In the genomic region with DNA sequence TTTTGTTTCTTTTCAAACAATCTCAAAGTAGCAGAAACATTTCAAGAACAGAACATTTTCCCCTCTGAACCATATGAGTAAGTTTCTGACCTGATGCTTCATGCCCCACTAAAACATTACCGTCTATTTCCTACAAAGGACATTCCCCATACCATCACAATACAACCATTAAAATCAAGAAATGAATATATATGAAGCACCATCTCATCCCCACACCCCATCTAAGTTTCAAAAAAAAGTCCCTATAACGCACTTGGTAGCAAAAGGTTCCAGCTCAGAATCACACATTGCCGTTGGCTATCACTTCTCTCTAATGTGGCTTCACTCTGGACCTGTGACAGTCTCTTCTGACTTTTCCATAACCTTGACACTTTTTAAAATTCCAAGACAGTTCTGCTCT, we compare ENCODE assay signal across 1 cellular context.
TF ChIP-seq lines count a peak whose summit lies in the region.

No MANE protein-coding gene starts in this region.

TF ChIP-seq in GM12878, 131 proteins besides CTCF, POLR2A, EP300 and RAD21 (continued from another document and continues in another):
- TF ChIP-seq, protein P1, sequence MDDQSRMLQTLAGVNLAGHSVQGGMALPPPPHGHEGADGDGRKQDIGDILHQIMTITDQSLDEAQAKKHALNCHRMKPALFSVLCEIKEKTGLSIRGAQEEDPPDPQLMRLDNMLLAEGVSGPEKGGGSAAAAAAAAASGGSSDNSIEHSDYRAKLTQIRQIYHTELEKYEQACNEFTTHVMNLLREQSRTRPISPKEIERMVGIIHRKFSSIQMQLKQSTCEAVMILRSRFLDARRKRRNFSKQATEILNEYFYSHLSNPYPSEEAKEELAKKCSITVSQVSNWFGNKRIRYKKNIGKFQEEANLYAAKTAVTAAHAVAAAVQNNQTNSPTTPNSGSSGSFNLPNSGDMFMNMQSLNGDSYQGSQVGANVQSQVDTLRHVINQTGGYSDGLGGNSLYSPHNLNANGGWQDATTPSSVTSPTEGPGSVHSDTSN (IDR thresholded peaks at IDR 0.05; ENCODE audit: insufficient replicate concordance, low read depth, low read length): no peak
- TF ChIP-seq SIN3A (IDR thresholded peaks at IDR 0.05; ENCODE audit: low read depth, low read length) (no peak), MEF2A (IDR thresholded peaks at IDR 0.05; ENCODE audit: insufficient read depth, low read depth, low read length) (no peak), MTA2 (IDR thresholded peaks at IDR 0.05; ENCODE audit: low read depth) (no peak), CBX3 (IDR thresholded peaks at IDR 0.05; ENCODE audit: borderline replicate concordance, low read depth) (no peak), ASH2L (IDR thresholded peaks at IDR 0.05; ENCODE audit: borderline replicate concordance, low read depth) (no peak), CHD2 (IDR thresholded peaks at IDR 0.05; ENCODE audit: borderline replicate concordance, low read depth, low read length) (no peak), SREBF2 (IDR thresholded peaks at IDR 0.05; ENCODE audit: low read length) (no peak), MYB (IDR thresholded peaks at IDR 0.05; ENCODE audit: borderline replicate concordance, low read depth, low read length) (no peak), POLR2AphosphoS2 (IDR thresholded peaks at IDR 0.05; ENCODE audit: low read depth, low read length) (no peak), SPI1 (IDR thresholded peaks at IDR 0.05; ENCODE audit: borderline replicate concordance, insufficient read depth, low read depth, low read length) (no peak), PAX8 (IDR thresholded peaks at IDR 0.05) (no peak), CHD4 (IDR thresholded peaks at IDR 0.05) (no peak), KAT2A (conservative IDR thresholded peaks at IDR 0.05; ENCODE audit: control insufficient read depth, low read depth, low read length) (no peak), RELA (IDR thresholded peaks at IDR 0.05; ENCODE audit: borderline replicate concordance, partially characterized antibody) (no peak), NR2F1 (conservative IDR thresholded peaks at IDR 0.05) (no peak), ATF7 (IDR thresholded peaks at IDR 0.05; ENCODE audit: low read depth) (no peak), SMARCA5 (IDR thresholded peaks at IDR 0.05) (no peak), STAT3 (IDR thresholded peaks at IDR 0.05; ENCODE audit: low read depth, low read length) (no peak), RUNX3 (IDR thresholded peaks at IDR 0.05; ENCODE audit: low read length) (peak; percentile 27; the same call in 1 of the 2 replicates), RB1 (IDR thresholded peaks at IDR 0.05; ENCODE audit: borderline replicate concordance) (no peak), CUX1 (IDR thresholded peaks at IDR 0.05; ENCODE audit: insufficient replicate concordance, low read depth, low read length) (no peak), CREM (IDR thresholded peaks at IDR 0.05; ENCODE audit: low read depth) (peak; percentile 36; the same call in 1 of the 2 replicates), HCFC1 (IDR thresholded peaks at IDR 0.05; ENCODE audit: low read length) (no peak), ETV6 (conservative IDR thresholded peaks at IDR 0.05 in 1 of 2, IDR thresholded peaks at IDR 0.05 in 1 of 2; ENCODE audit: borderline replicate concordance in 1 of 2, low read depth in 1 of 2) (peak in 1 of 2 experiments; percentile 51; a peak in 1 of 4 replicates), TAF1 (IDR thresholded peaks at IDR 0.05; ENCODE audit: borderline replicate concordance, low read depth, low read length) (no peak), HDAC2 (IDR thresholded peaks at IDR 0.05) (no peak), NFIC (IDR thresholded peaks at IDR 0.05; ENCODE audit: low read depth, low read length) (peak; percentile 30; the same call in 1 of the 2 replicates)
- TF ChIP-seq, protein P2, sequence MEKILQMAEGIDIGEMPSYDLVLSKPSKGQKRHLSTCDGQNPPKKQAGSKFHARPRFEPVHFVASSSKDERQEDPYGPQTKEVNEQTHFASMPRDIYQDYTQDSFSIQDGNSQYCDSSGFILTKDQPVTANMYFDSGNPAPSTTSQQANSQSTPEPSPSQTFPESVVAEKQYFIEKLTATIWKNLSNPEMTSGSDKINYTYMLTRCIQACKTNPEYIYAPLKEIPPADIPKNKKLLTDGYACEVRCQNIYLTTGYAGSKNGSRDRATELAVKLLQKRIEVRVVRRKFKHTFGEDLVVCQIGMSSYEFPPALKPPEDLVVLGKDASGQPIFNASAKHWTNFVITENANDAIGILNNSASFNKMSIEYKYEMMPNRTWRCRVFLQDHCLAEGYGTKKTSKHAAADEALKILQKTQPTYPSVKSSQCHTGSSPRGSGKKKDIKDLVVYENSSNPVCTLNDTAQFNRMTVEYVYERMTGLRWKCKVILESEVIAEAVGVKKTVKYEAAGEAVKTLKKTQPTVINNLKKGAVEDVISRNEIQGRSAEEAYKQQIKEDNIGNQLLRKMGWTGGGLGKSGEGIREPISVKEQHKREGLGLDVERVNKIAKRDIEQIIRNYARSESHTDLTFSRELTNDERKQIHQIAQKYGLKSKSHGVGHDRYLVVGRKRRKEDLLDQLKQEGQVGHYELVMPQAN (conservative IDR thresholded peaks at IDR 0.05): no peak
- TF ChIP-seq, protein P3, sequence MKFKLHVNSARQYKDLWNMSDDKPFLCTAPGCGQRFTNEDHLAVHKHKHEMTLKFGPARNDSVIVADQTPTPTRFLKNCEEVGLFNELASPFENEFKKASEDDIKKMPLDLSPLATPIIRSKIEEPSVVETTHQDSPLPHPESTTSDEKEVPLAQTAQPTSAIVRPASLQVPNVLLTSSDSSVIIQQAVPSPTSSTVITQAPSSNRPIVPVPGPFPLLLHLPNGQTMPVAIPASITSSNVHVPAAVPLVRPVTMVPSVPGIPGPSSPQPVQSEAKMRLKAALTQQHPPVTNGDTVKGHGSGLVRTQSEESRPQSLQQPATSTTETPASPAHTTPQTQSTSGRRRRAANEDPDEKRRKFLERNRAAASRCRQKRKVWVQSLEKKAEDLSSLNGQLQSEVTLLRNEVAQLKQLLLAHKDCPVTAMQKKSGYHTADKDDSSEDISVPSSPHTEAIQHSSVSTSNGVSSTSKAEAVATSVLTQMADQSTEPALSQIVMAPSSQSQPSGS (IDR thresholded peaks at IDR 0.05; ENCODE audit: low read length): no peak
- TF ChIP-seq, protein P4, sequence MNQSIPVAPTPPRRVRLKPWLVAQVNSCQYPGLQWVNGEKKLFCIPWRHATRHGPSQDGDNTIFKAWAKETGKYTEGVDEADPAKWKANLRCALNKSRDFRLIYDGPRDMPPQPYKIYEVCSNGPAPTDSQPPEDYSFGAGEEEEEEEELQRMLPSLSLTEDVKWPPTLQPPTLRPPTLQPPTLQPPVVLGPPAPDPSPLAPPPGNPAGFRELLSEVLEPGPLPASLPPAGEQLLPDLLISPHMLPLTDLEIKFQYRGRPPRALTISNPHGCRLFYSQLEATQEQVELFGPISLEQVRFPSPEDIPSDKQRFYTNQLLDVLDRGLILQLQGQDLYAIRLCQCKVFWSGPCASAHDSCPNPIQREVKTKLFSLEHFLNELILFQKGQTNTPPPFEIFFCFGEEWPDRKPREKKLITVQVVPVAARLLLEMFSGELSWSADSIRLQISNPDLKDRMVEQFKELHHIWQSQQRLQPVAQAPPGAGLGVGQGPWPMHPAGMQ (IDR thresholded peaks at IDR 0.05; ENCODE audit: borderline replicate concordance): no peak
- TF ChIP-seq, protein P5, sequence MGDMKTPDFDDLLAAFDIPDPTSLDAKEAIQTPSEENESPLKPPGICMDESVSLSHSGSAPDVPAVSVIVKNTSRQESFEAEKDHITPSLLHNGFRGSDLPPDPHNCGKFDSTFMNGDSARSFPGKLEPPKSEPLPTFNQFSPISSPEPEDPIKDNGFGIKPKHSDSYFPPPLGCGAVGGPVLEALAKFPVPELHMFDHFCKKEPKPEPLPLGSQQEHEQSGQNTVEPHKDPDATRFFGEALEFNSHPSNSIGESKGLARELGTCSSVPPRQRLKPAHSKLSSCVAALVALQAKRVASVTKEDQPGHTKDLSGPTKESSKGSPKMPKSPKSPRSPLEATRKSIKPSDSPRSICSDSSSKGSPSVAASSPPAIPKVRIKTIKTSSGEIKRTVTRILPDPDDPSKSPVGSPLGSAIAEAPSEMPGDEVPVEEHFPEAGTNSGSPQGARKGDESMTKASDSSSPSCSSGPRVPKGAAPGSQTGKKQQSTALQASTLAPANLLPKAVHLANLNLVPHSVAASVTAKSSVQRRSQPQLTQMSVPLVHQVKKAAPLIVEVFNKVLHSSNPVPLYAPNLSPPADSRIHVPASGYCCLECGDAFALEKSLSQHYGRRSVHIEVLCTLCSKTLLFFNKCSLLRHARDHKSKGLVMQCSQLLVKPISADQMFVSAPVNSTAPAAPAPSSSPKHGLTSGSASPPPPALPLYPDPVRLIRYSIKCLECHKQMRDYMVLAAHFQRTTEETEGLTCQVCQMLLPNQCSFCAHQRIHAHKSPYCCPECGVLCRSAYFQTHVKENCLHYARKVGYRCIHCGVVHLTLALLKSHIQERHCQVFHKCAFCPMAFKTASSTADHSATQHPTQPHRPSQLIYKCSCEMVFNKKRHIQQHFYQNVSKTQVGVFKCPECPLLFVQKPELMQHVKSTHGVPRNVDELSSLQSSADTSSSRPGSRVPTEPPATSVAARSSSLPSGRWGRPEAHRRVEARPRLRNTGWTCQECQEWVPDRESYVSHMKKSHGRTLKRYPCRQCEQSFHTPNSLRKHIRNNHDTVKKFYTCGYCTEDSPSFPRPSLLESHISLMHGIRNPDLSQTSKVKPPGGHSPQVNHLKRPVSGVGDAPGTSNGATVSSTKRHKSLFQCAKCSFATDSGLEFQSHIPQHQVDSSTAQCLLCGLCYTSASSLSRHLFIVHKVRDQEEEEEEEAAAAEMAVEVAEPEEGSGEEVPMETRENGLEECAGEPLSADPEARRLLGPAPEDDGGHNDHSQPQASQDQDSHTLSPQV (IDR thresholded peaks at IDR 0.05): no peak
- TF ChIP-seq, protein P6, sequence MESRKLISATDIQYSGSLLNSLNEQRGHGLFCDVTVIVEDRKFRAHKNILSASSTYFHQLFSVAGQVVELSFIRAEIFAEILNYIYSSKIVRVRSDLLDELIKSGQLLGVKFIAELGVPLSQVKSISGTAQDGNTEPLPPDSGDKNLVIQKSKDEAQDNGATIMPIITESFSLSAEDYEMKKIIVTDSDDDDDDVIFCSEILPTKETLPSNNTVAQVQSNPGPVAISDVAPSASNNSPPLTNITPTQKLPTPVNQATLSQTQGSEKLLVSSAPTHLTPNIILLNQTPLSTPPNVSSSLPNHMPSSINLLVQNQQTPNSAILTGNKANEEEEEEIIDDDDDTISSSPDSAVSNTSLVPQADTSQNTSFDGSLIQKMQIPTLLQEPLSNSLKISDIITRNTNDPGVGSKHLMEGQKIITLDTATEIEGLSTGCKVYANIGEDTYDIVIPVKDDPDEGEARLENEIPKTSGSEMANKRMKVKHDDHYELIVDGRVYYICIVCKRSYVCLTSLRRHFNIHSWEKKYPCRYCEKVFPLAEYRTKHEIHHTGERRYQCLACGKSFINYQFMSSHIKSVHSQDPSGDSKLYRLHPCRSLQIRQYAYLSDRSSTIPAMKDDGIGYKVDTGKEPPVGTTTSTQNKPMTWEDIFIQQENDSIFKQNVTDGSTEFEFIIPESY (IDR thresholded peaks at IDR 0.05): no peak
- TF ChIP-seq, protein P7, sequence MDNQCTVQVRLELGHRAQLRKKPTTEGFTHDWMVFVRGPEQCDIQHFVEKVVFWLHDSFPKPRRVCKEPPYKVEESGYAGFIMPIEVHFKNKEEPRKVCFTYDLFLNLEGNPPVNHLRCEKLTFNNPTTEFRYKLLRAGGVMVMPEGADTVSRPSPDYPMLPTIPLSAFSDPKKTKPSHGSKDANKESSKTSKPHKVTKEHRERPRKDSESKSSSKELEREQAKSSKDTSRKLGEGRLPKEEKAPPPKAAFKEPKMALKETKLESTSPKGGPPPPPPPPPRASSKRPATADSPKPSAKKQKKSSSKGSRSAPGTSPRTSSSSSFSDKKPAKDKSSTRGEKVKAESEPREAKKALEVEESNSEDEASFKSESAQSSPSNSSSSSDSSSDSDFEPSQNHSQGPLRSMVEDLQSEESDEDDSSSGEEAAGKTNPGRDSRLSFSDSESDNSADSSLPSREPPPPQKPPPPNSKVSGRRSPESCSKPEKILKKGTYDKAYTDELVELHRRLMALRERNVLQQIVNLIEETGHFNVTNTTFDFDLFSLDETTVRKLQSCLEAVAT (IDR thresholded peaks at IDR 0.05): no peak
- TF ChIP-seq, protein P8, sequence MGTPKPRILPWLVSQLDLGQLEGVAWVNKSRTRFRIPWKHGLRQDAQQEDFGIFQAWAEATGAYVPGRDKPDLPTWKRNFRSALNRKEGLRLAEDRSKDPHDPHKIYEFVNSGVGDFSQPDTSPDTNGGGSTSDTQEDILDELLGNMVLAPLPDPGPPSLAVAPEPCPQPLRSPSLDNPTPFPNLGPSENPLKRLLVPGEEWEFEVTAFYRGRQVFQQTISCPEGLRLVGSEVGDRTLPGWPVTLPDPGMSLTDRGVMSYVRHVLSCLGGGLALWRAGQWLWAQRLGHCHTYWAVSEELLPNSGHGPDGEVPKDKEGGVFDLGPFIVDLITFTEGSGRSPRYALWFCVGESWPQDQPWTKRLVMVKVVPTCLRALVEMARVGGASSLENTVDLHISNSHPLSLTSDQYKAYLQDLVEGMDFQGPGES (IDR thresholded peaks at IDR 0.05): no peak
